Comparison of ENCODE assay signal across 1 cellular context in genomic region chr19:58386166-58386575, GRCh38.
TF ChIP-seq lines count a peak whose summit lies in the region.

No MANE protein-coding gene starts in this region.

TF ChIP-seq in GM23338, 12 proteins besides CTCF, POLR2A, EP300 and RAD21 (continued from another document):
- TF ChIP-seq ETS1 (IDR thresholded peaks at IDR 0.05) (no peak), JUNB (IDR thresholded peaks at IDR 0.05; ENCODE audit: unreplicated experiment) (no peak), ZNF331 (CRISPR knock-in tag; IDR thresholded peaks at IDR 0.05; ENCODE audit: low read depth) (no peak)
